ENCODE assay signal across 9 cellular contexts in the genomic region with DNA sequence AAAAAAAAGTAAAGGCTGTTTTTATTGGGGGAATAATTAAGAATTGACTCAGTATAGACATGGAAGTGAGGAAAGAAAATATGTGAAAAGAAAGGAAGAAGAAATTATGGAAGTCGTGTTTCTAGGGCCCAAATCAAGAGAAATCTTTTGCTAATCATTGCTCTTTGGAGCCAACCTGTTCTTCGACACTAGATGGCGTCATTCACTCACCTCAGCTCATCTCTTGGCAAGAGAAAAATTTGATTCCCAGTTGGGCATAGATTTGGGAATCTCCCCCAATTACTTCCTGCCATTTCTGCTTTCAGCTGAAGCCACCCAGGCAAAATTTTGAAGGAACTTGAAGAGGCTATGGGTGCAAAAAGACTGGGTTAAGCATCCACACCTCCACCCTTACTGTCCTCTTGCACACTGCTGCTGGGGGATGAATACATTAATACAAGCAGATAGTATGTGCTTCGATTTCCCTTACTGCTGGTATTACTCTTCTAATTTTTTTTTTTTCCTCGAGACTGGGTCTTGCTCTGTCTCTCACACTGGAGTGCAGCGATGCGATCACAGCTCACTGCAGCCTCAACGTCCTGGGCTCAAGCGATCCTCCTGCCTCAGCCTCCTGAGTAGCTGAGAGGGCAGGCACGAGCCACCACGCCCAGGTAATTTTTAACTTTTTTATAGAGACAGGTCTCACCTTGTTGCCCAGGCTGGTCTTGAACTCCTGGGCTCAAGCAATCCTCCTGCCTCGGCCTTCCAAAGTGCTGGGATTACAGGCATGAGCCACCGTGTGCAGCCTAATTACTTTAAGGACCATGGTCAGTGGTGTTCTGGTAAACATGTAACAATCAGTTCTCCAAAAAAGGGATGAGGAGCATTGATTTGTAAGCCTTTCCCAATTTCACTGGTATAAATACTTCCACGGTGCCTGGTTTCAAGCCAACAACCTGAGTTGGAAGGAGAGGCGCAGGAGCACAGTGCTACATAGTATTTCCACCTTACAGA. TPM values are rescaled to one million over a fixed set of nuclear protein-coding genes. Genes with fewer than 3 reads are reported as not detected.
DNase-seq lines count a peak whose midpoint lies in the region; ATAC-seq and TF ChIP-seq lines count a peak whose summit lies in the region.
"Had no signal": no experiment of that assay in that cellular context is flagged by ENCODE, and none has a peak within 500 bp of the region (broad histone marks: within the 10 kb centered on the region; RNA-seq: fewer than 3 reads in every experiment).

No MANE protein-coding gene starts in this region.

- no peaks in the 10 kb centered on the region for H3K27me3 ChIP-seq in PC-3 (ENCODE audit: low read length)
- H3K27me3 ChIP-seq in mesendoderm (ENCODE audit: insufficient read depth, low read length, poor library complexity), result no peaks in the 10 kb centered on the region
- H3K27me3 ChIP-seq: BLaER1 treated with 17β-estradiol and CSF1 and Interleukin-3, amounts not matched to agents 10 nM and 100 nM had no signal

- H3K9me3 ChIP-seq in PC-3 (ENCODE audit: low read length), result no peaks in the 10 kb centered on the region
- H3K9me3 ChIP-seq: BLaER1 treated with 17β-estradiol and CSF1 and Interleukin-3, amounts not matched to agents 10 nM and 100 nM had no signal

- H4K8ac ChIP-seq in mesendoderm (ENCODE audit: low read depth, low read length), result no peak overlapping the region

- H3F3A ChIP-seq in PC-3 (ENCODE audit: low read length, unreplicated experiment), result no peaks in the 10 kb centered on the region

- H3K4me1 ChIP-seq in PC-3 (ENCODE audit: insufficient read depth, low read length) (no peaks in the 10 kb centered on the region), mesendoderm (ENCODE audit: control insufficient read depth, low read depth, low read length) (no peaks in the 10 kb centered on the region)
- H3K4me1 ChIP-seq: BLaER1 treated with 17β-estradiol and CSF1 and Interleukin-3, amounts not matched to agents 10 nM and 100 nM had no signal

- intact Hi-C loops in PC-3 (cut with micrococcal nuclease), result no loop called here

- H3K56ac ChIP-seq in mesendoderm (ENCODE audit: low read length), result no peak overlapping the region

- H3K36me3 Mint-ChIP-seq in HFFc6 (ENCODE audit: low read depth), result peaks cover 11% of the 10 kb centered on the region

- H3K79me1 ChIP-seq in mesendoderm (ENCODE audit: low read length), result no peaks in the 10 kb centered on the region

- no peaks in the 10 kb centered on the region for H3K4me1 Mint-ChIP-seq in HFFc6 (ENCODE audit: low read depth)

- no peak overlapping the region for H2BK120ac ChIP-seq in mesendoderm (ENCODE audit: low read depth, low read length)

- peaks cover 2% of the 10 kb centered on the region; the same call in 1 of the 2 replicates for H3K27me3 Mint-ChIP-seq in HFFc6 (ENCODE audit: insufficient read depth)

- H3K23ac ChIP-seq in mesendoderm (ENCODE audit: low read length), result no peak overlapping the region

- H3K4ac ChIP-seq in mesendoderm (ENCODE audit: low read depth, low read length), result no peak overlapping the region

- no peaks in the 10 kb centered on the region for H3K79me2 ChIP-seq in PC-3 (ENCODE audit: low read length)
- H3K79me2 ChIP-seq in mesendoderm (ENCODE audit: control insufficient read depth, insufficient read depth, low read length), result no peaks in the 10 kb centered on the region

- no peak overlapping the region for H3K4me2 ChIP-seq in PC-3 (ENCODE audit: low read length)
- no peak overlapping the region for H3K4me2 ChIP-seq in mesendoderm (ENCODE audit: low read length)
- H3K4me2 ChIP-seq: BLaER1 treated with 17β-estradiol and CSF1 and Interleukin-3, amounts not matched to agents 10 nM and 100 nM had no signal

- H3K4me3 ChIP-seq in PC-3 (ENCODE audit: low read length) (no peak overlapping the region), mesendoderm (ENCODE audit: low read length) (no peak overlapping the region)
- H3K4me3 ChIP-seq: BLaER1 treated with 17β-estradiol and CSF1 and Interleukin-3, amounts not matched to agents 10 nM and 100 nM had no signal

- CTCF ChIA-PET in PC-3 (lab: Charles Lee), result no interaction called here

- WGBS in mesendoderm (ENCODE audit: extremely low coverage, insufficient coverage, low lambda C conversion rate), result no CpG with 5 or more reads among the region's 15 CpGs

- H2AK5ac ChIP-seq in mesendoderm (ENCODE audit: low read length), result no peak overlapping the region

- no peaks in the 10 kb centered on the region for H3K9me2 ChIP-seq in PC-3 (replicated peaks; ENCODE audit: low read length)

- H2BK15ac ChIP-seq in mesendoderm (replicated peaks; ENCODE audit: low read depth), result no peak overlapping the region

- no peak overlapping the region for H3K27ac ChIP-seq in PC-3 (ENCODE audit: low read length)
- no peak overlapping the region for H3K27ac ChIP-seq in mesendoderm (ENCODE audit: low read depth, low read length)
- H3K27ac ChIP-seq: BLaER1 treated with 17β-estradiol and CSF1 and Interleukin-3, amounts not matched to agents 10 nM and 100 nM had no signal

- H3K9ac ChIP-seq in PC-3 (ENCODE audit: low read length) (no peak overlapping the region), mesendoderm (ENCODE audit: low read length) (no peak overlapping the region)
- H3K9ac ChIP-seq: BLaER1 treated with 17β-estradiol and CSF1 and Interleukin-3, amounts not matched to agents 10 nM and 100 nM had no signal

- POLR2A ChIA-PET in PC-3 (lab: Charles Lee; ENCODE audit: unreplicated experiment), result no interaction called here

- ATAC-seq in PC-3 (peak; percentile 48), GM21576 (IDR thresholded peaks at IDR 0.05; ENCODE audit: unreplicated experiment) (no peak), HG03039 (IDR thresholded peaks at IDR 0.05; ENCODE audit: unreplicated experiment) (no peak)

- H2AFZ ChIP-seq in PC-3 (ENCODE audit: low read length), result no peak overlapping the region

- no peak overlapping the region for H3K27ac Mint-ChIP-seq in HFFc6

- H3K36me3 ChIP-seq in PC-3 (ENCODE audit: low read depth, low read length), result peaks cover 14% of the 10 kb centered on the region
- peaks cover 9% of the 10 kb centered on the region for H3K36me3 ChIP-seq in mesendoderm (ENCODE audit: control insufficient read depth, insufficient read depth, low read length)

- no peaks in the 10 kb centered on the region for H3K9me3 Mint-ChIP-seq in HFFc6

- peak; percentile 20 for DNase-seq in NCI-H1436 (lab: John Stamatoyannopoulos, UW)
- no peak for DNase-seq in NCI-H1436 treated with DMSO at 0.1 percent for 48 hours (lab: John Stamatoyannopoulos, UW)
- DNase-seq in HFFc6, result peak; percentile 50
- DNase-seq in PC-3, result peak; percentile 55
- peak; percentile 32 to 64 for DNase-seq in dermis microvascular lymphatic vessel endothelial cell (ENCODE audit: low read depth in 2 of 2)
- DNase-seq in mesendoderm, result peak; percentile 65

- no peak overlapping the region for H3K4me3 Mint-ChIP-seq in HFFc6

- BruUV-seq in PC-3 (replicated peaks; lab: Mats Ljungman, UMichigan), result no TSS peak

- no peak overlapping the region for H3K18ac ChIP-seq in mesendoderm (ENCODE audit: low read length)

- no peak overlapping the region for H4K5ac ChIP-seq in mesendoderm (ENCODE audit: low read length)

- 0 out of 2 replicates have a peak, but pooled peaks cover 4% of the 10 kb centered on the region for H4K20me1 ChIP-seq in PC-3 (ENCODE audit: low read length)

- no peak overlapping the region for H2BK5ac ChIP-seq in mesendoderm (ENCODE audit: low read length)

- TF ChIP-seq CTCF in HFFc6 (IDR thresholded peaks at IDR 0.05) (peak; percentile 87), PC-3 (conservative IDR thresholded peaks at IDR 0.05; ENCODE audit: low read depth, low read length) (peak; percentile 70)

RNA-seq across cellular contexts. Expression of gene PSMD7, which starts 13.5 kb away (rescaled TPM):
- total RNA-seq in HFFc6 (2021; fragmentation: NEBNext Ultra II Directional; extraction: Animal tissue kit (Norgen Biotek cat#: 25700)), result 100 to 1,000 TPM in 4 of 6 experiments, 10 to 100 TPM in 2; 94.8 to 120 (median 103) TPM
- total RNA-seq in PC-3 (2014; rRNA removed) (70.3 and 75.3 TPM in 2 replicates), dermis microvascular lymphatic vessel endothelial cell (66.4 and 75.2 TPM in 2 replicates)
- polyA plus RNA-seq in mesendoderm (2013, experiment 1 of 2), result 169 TPM
- polyA plus RNA-seq in mesendoderm (2013, experiment 2 of 2), result 164 TPM
